8 cellular contexts compared by ENCODE assay signal in the genomic region with DNA sequence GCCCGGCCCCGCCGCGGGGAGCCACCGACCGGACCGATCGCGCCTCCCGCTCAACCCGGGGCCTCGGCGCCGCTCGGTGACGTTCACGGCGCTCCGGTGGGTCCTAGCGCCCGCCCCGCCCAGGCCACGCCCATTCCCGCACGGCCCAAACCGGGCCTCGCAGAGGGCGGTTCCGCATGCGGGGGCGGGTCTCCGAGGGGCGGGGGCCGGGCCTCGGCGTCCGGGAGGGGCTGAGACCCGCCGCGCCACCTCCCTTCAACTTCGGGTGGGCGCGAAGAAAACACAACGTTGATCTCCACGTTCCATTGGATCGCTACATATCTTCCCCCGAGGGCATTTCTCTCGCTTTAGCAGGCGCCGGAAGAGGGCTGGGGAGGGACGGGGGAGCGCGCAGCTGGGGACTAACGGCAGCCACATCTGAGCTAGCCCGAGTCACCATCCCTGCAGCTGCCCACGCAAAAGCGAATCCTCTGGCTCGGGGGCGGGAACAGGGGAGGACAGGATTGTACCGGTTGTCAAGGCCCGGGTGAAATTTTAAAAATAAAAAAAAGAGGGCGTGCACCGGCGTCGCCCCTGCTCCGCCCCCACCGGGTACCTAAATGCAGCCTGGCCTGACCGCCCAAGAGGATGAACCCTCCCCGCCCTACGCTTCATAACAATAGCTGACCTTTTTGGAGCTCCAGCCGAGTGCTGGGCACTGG. TPM values are rescaled to one million over a fixed set of nuclear protein-coding genes. Genes with fewer than 3 reads are reported as not detected.
DNase-seq lines count a peak whose midpoint lies in the region; ATAC-seq and TF ChIP-seq lines count a peak whose summit lies in the region.

A gene (minus strand): TSS at position 78 of the 701 bp plus-strand sequence. CDS start 547 bp downstream, outside the sequence.

- H3K4me1 ChIP-seq in A673 (ENCODE audit: insufficient read depth, low read length, poor library complexity, severe bottlenecking) = peaks cover 42% of the 10 kb centered on the region

- intact Hi-C loops in A673 (cut with micrococcal nuclease; ENCODE audit: unreplicated experiment) = loop anchor here (5.0 kb wide), 1 partner anchor 126 kb away; a partner anchor contains a TSS

- peaks cover 12% of the 10 kb centered on the region for H3K36me3 ChIP-seq in A673 (ENCODE audit: insufficient read depth, low read length, poor library complexity, severe bottlenecking)

- no peaks in the 10 kb centered on the region for H3K9me3 ChIP-seq in A673 (ENCODE audit: low read depth, low read length, poor library complexity, severe bottlenecking)

- H3K27ac ChIP-seq in A673 (ENCODE audit: low read depth, low read length, poor library complexity, severe bottlenecking) = peak within 1 kb of the TSS; percentile 95

- no peak for TF ChIP-seq CTCF in A673 (conservative IDR thresholded peaks at IDR 0.05; ENCODE audit: low read depth, low read length)

- CTCF ChIA-PET in A673 (lab: Charles Lee) = no interaction called here

- ATAC-seq in GM18520 (IDR thresholded peaks at IDR 0.05; ENCODE audit: unreplicated experiment) = peak; percentile 86
- ATAC-seq in HG03045 (IDR thresholded peaks at IDR 0.05; ENCODE audit: unreplicated experiment) = peak; percentile 79

- no peaks in the 10 kb centered on the region for H3K27me3 ChIP-seq in A673 (replicated peaks; ENCODE audit: insufficient read depth, low read depth, low read length, poor library complexity)

- POLR2A ChIA-PET in A673 (lab: Charles Lee; ENCODE audit: low non-redundant PET) = no interaction called here

- H3K4me3 ChIP-seq in A673 (ENCODE audit: low read depth, low read length, poor library complexity, severe bottlenecking) = peak within 1 kb of the TSS; percentile 94

- BruUV-seq in A673 (replicated peaks; lab: Mats Ljungman, UMichigan) = no TSS peak

- DNase-seq in A673 (ENCODE audit: low spot score) = peak; percentile 95
- DNase-seq in NCI-H2227 treated with DMSO at 0.1 percent for 48 hours (lab: John Stamatoyannopoulos, UW) = peak; percentile 91
- peak; percentile 81 for DNase-seq in activated CD4-positive, alpha-beta T cell treated with anti-CD3 and anti-CD28 coated beads for 1 hour
- peak; percentile 95 for DNase-seq in cerebellum (ENCODE audit: low spot score)
- DNase-seq in kidney glomerular epithelial cell (lab: John Stamatoyannopoulos, UW) = peak; percentile 45
- DNase-seq in stimulated activated CD4-positive, alpha-beta T cell treated with anti-CD3 and anti-CD28 coated beads, Interleukin-15, amount 100 ng/mL, for 24 hours = peak; percentile 95

RNA-seq across cellular contexts. Expression of the gene that starts here (rescaled TPM):
- total RNA-seq in A673 (2021) (134 and 155 TPM in 2 replicates), cerebellum (45.4 TPM)

Comparison
In these comparisons a context has a peak if more than half of its experiments do, and no peak if none do; other contexts are left out.
1. Peak in every context shown above with its lines: DNase-seq, ATAC-seq, H3K4me3 ChIP-seq and H3K27ac ChIP-seq.
2. DNase-seq: peak in every context shown above with its lines; median percentile 95 in A673; 95 in cerebellum; 95 in stimulated activated CD4-positive, alpha-beta T cell treated with anti-CD3 and anti-CD28 coated beads, Interleukin-15, amount 100 ng/mL, for 24 hours; 91 in NCI-H2227 treated with DMSO at 0.1 percent for 48 hours; 81 in activated CD4-positive, alpha-beta T cell treated with anti-CD3 and anti-CD28 coated beads for 1 hour; 45 in kidney glomerular epithelial cell.